1 cellular context compared by ENCODE assay signal in the genomic region with DNA sequence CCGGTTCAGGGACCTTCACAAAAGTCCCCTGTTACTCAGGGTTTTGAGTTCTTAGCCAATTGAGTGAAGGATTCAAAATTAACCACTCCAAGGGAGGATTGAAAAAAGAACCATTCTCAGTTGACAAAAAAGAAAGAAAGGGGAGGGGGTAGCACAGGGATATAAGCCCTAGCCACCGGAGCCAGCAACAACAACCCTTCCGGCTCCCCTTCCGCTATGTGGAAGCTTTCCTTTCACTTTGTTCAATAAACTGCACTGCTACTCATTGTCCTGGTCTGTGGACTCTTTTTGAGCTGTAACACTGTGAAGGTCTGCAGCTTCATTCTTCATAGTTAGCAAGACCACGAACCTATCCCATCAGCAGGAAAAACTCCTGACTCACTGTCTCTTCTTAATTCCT.
A peak's percentile ranks its signal among the peaks of the same experiment; 100 is the strongest.
TF ChIP-seq lines count a peak whose summit lies in the region.

No MANE protein-coding gene starts in this region.

TF ChIP-seq in WTC11, 78 proteins besides CTCF, POLR2A, EP300 and RAD21:
- TF ChIP-seq RELA (CRISPR knock-in tag; IDR thresholded peaks at IDR 0.05; ENCODE audit: borderline replicate concordance), result no peak
- peak; percentile 45; the same call in 1 of the 2 replicates for TF ChIP-seq AR (CRISPR knock-in tag; IDR thresholded peaks at IDR 0.05)
- 0 out of 2 replicates have a peak, but pooled peaks have one; percentile 68 for TF ChIP-seq ZMAT4 (CRISPR knock-in tag; IDR thresholded peaks at IDR 0.05)
TF ChIP-seq in WTC11: peak in this region for 2.
